ENCODE assay signal across 8 cellular contexts in the genomic region with DNA sequence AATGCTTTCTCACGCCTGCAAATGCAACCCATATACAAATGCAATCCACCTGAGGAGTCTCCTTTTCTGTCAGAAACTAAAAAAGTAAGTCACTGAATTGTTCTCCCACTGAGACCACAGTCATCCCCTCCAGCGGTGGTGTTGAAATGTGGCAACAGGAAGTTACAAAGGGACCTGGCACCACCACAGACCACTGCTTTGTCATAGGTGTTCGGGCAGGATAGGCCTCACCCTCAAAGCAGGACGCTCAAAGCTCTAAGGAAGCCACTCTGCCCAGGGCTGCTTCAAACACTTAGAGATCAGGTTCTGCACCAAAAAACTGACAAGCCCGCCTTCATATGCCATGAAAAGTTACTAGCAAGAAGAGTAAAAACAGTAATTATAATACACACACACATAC. TPM values are rescaled to one million over a fixed set of nuclear protein-coding genes. Genes with fewer than 3 reads are reported as not detected.
A peak's percentile ranks its signal among the peaks of the same experiment; 100 is the strongest.
DNase-seq lines count a peak whose midpoint lies in the region; ATAC-seq and TF ChIP-seq lines count a peak whose summit lies in the region.

No MANE protein-coding gene starts in this region.

- H3K27ac ChIP-seq in SJSA1 (peak overlapping the region; percentile 99), lower lobe of right lung (peak overlapping the region; percentile 51)

- intact Hi-C loops in lower lobe of right lung (cut with DNase I): no loop called here

- H3K4me1 ChIP-seq in SJSA1 (replicated peaks) (peaks cover 64% of the 10 kb centered on the region), lower lobe of right lung (peaks cover 17% of the 10 kb centered on the region)

- ATAC-seq in HG02938 (IDR thresholded peaks at IDR 0.05; ENCODE audit: unreplicated experiment) (peak; percentile 58), lower lobe of right lung (peak; percentile 59 to 79)

- no peak for TF ChIP-seq CTCF in lower lobe of right lung (IDR thresholded peaks at IDR 0.05)

- no peak overlapping the region for H3K4me3 ChIP-seq in SJSA1
- H3K4me3 ChIP-seq in lower lobe of right lung: no peak overlapping the region

- H3K27me3 ChIP-seq in SJSA1 (replicated peaks): no peaks in the 10 kb centered on the region
- H3K27me3 ChIP-seq in lower lobe of right lung (ENCODE audit: low read depth): no peaks in the 10 kb centered on the region

- H3K36me3 ChIP-seq in SJSA1: no peaks in the 10 kb centered on the region
- H3K36me3 ChIP-seq in lower lobe of right lung: no peaks in the 10 kb centered on the region

- peak; percentile 61 for DNase-seq in ELF-1 (ENCODE audit: low read depth, low spot score)
- DNase-seq in SJSA1 (ENCODE audit: low read depth in 1 of 2, low spot score in 2 of 2): peak; percentile 79 to 82
- peak; percentile 53 for DNase-seq in activated naive CD4-positive, alpha-beta T cell treated with anti-CD3 and anti-CD28 coated beads, Interleukin-2, amount 50 U/mL, for 16 hours
- peak; percentile 50 for DNase-seq in lower lobe of right lung
- peak; percentile 53 for DNase-seq in stimulated activated CD8-positive, alpha-beta memory T cell treated with anti-CD3 and anti-CD28 coated beads, Interleukin-7, amount 100 ng/mL, for 24 hours (ENCODE audit: low read depth)
- no peak for DNase-seq in HuH-7.5 (ENCODE audit: low spot score)
- no peak for DNase-seq in ecto neural progenitor cell (ENCODE audit: low spot score)

- no peaks in the 10 kb centered on the region for H3K9me3 ChIP-seq in SJSA1 (replicated peaks)
- no peaks in the 10 kb centered on the region for H3K9me3 ChIP-seq in lower lobe of right lung

RNA-seq across cellular contexts. Expression of gene PHLDA1, which starts 11.3 kb away (rescaled TPM):
- 19.5 and 23.6 TPM in 2 replicates for total RNA-seq in SJSA1 (2014; rRNA removed; shearing (Covaris generic))
- 12.2 TPM for total RNA-seq in lower lobe of right lung

Comparison
In these comparisons a context has a peak if more than half of its experiments do, and no peak if none do; other contexts are left out.
1. DNase-seq: peak in ELF-1 (single experiment), SJSA1 (2 of 2), activated naive CD4-positive, alpha-beta T cell treated with anti-CD3 and anti-CD28 coated beads, Interleukin-2, amount 50 U/mL, for 16 hours (single experiment), lower lobe of right lung (single experiment) and stimulated activated CD8-positive, alpha-beta memory T cell treated with anti-CD3 and anti-CD28 coated beads, Interleukin-7, amount 100 ng/mL, for 24 hours (single experiment); none in HuH-7.5 (single experiment) and ecto neural progenitor cell (single experiment).